Comparison of ENCODE assay signal across 8 cellular contexts in genomic region chr17:1228752-1229353, GRCh38. TPM values are rescaled to one million over a fixed set of nuclear protein-coding genes. Genes with fewer than 3 reads are reported as not detected.
DNase-seq lines count a peak whose midpoint lies in the region; ATAC-seq and TF ChIP-seq lines count a peak whose summit lies in the region.

No MANE protein-coding gene starts in this region.

- H3K9me3 ChIP-seq in left lung = no peaks in the 10 kb centered on the region

- no peak for TF ChIP-seq CTCF in left lung (IDR thresholded peaks at IDR 0.05)

- peaks cover 5 to 57% of the 10 kb centered on the region in 2 donors for H3K4me1 ChIP-seq in left lung

- H3K36me3 ChIP-seq in left lung = no peaks in the 10 kb centered on the region

- peak; percentile 29 for DNase-seq in AG20443 (ENCODE audit: low spot score)
- DNase-seq in RPMI8226 = peak; percentile 14
- DNase-seq in left lung = peak in 1 of 2 donors; percentile 83
- no peak for DNase-seq in NCI-H1092 treated with DMSO at 0.1 percent for 48 hours (lab: John Stamatoyannopoulos, UW)
- no peak for DNase-seq in NCI-H446 (lab: John Stamatoyannopoulos, UW)
- no peak for DNase-seq in A172 (ENCODE audit: low spot score)
- no peak for DNase-seq in Kasumi-1 (lab: John Stamatoyannopoulos, UW)

- H3K27me3 ChIP-seq in left lung = peaks cover 0 to 60% of the 10 kb centered on the region in 2 donors

- H3K4me3 ChIP-seq in left lung = peak overlapping the region; percentile 43 to 61

- intact Hi-C loops in left lung (cut with DNase I) = no loop called here

- peak overlapping the region; percentile 67 to 77 for H3K27ac ChIP-seq in left lung

- ATAC-seq in GM21447 (IDR thresholded peaks at IDR 0.05; ENCODE audit: unreplicated experiment) = peak; percentile 5
- ATAC-seq in left lung = no peak

RNA-seq across cellular contexts. Expression of gene BHLHA9, which starts 41.4 kb away (rescaled TPM):
- not detected for total RNA-seq in left lung
- not detected in 2 replicates for total RNA-seq in A172 (2014; rRNA removed; shearing (Covaris generic))

RNA-seq across cellular contexts. Expression of gene ABR, which starts 49.1 kb away (rescaled TPM):
- total RNA-seq in left lung = 100 to 1,000 TPM; 147 to 187 TPM
- total RNA-seq in A172 (2014; rRNA removed; shearing (Covaris generic)) = 44.7 and 66.9 TPM in 2 replicates

RNA-seq across cellular contexts. Expression of gene TRARG1, which starts 50.6 kb away (rescaled TPM):
- not detected for total RNA-seq in left lung
- total RNA-seq in A172 (2014; rRNA removed; shearing (Covaris generic)) = not detected in 2 replicates

Comparison
In these comparisons a context has a peak if more than half of its experiments do, and no peak if none do; other contexts are left out.
1. DNase-seq: peak in AG20443 (single experiment) and RPMI8226 (single experiment); none in NCI-H1092 treated with DMSO at 0.1 percent for 48 hours (single experiment), NCI-H446 (0 of 2), A172 (single experiment) and Kasumi-1 (0 of 2).